ENCODE assay signal across 24 cellular contexts in genomic region chr20:58038123-58038654, GRCh38.
DNase-seq lines count a peak whose midpoint lies in the region; ATAC-seq and TF ChIP-seq lines count a peak whose summit lies in the region.
"Had no signal": no experiment of that assay in that cellular context is flagged by ENCODE, and none has a peak within 500 bp of the region (broad histone marks: within the 10 kb centered on the region; RNA-seq: fewer than 3 reads in every experiment).

No MANE protein-coding gene starts in this region.

- no peak overlapping the region for H3K4me3 ChIP-seq in DND-41 (ENCODE audit: low read depth in 1 of 2, low read length in 2 of 2)
- H3K4me3 ChIP-seq in RWPE2 (ENCODE audit: severe bottlenecking): no peak overlapping the region
- H3K4me3 ChIP-seq in neuronal stem cell (ENCODE audit: low read length in 2 of 2): no peak overlapping the region

- peak overlapping the region; percentile 21 for H3K18ac ChIP-seq in neuronal stem cell (ENCODE audit: low read length)

- DNase-seq in DND-41: no peak
- peak; percentile 64 for DNase-seq in RWPE2 (ENCODE audit: low spot score)
- DNase-seq in neuronal stem cell (ENCODE audit: low spot score): no peak
- no peak for DNase-seq in nucleus accumbens (lab: John Stamatoyannopoulos, UW)
- DNase-seq in GF-D8 (lab: John Stamatoyannopoulos, UW): no peak
- no peak for DNase-seq in HFFc6
- DNase-seq: AML-193, DMS 273 treated with DMSO at 0.1 percent for 48 hours, DMS79, IMR-90, KG1, MM.1S, NCI-H1048, NCI-H1417, NCI-H1694, NCI-H2081, NCI-H2227 treated with DMSO at 0.1 percent for 48 hours, NCI-H69, RPMI8226, SHP77 had no signal

- H3K4me1 ChIP-seq in DND-41 (ENCODE audit: insufficient read depth, low read length) (no peaks in the 10 kb centered on the region), RWPE2 (ENCODE audit: insufficient read depth, poor library complexity, severe bottlenecking) (no peaks in the 10 kb centered on the region), neuronal stem cell (ENCODE audit: control insufficient read depth in 2 of 2, insufficient read depth in 1 of 2, low read depth in 1 of 2, low read length in 2 of 2) (peaks cover 0 to 10% of the 10 kb centered on the region in 2 donors)

- no peak overlapping the region for H3K4me2 ChIP-seq in DND-41 (ENCODE audit: insufficient read depth, low read length)
- H3K4me2 ChIP-seq in neuronal stem cell (ENCODE audit: insufficient read depth, low read length, poor library complexity, severe bottlenecking): no peak overlapping the region

- H3K14ac ChIP-seq in neuronal stem cell (ENCODE audit: low read length): no peak overlapping the region

- no peak overlapping the region for H3K4ac ChIP-seq in neuronal stem cell (ENCODE audit: low read length)

- peak overlapping the region; percentile 54 for H2AK5ac ChIP-seq in neuronal stem cell (ENCODE audit: low read depth, low read length)

- H3K27ac ChIP-seq in DND-41 (ENCODE audit: low read length) (no peak overlapping the region), RWPE2 (ENCODE audit: poor library complexity, severe bottlenecking) (no peak overlapping the region), neuronal stem cell (replicated peaks; ENCODE audit: low read length) (no peak overlapping the region)
- H3K27ac ChIP-seq: C4-2B had no signal

- H3K36me3 ChIP-seq in DND-41 (ENCODE audit: insufficient read depth, low read length) (no peaks in the 10 kb centered on the region), RWPE2 (ENCODE audit: low read depth) (no peaks in the 10 kb centered on the region), neuronal stem cell (replicated peaks in 1 of 2; ENCODE audit: control insufficient read depth in 2 of 2, insufficient read depth in 2 of 2, low read length in 2 of 2) (no peaks in the 10 kb centered on the region)

- H3K9me3 Mint-ChIP-seq in stimulated activated memory B cell treated with anti-CD40 and anti-IgM and Interleukin-4, amounts not matched to agents 10 μg/mL and 1 μg/mL and 100 μg/mL, for 72 hours: peaks cover 8% of the 10 kb centered on the region
- H3K9me3 Mint-ChIP-seq in HFFc6: no peaks in the 10 kb centered on the region
- H3K9me3 Mint-ChIP-seq: CD8-positive, alpha-beta T cell had no signal

- no peak overlapping the region for H2BK12ac ChIP-seq in neuronal stem cell (ENCODE audit: low read length)

- no CpG with 5 or more reads among the region's 9 CpGs for WGBS in neuronal stem cell (ENCODE audit: extremely low coverage in 2 of 2, insufficient read length in 2 of 2, insufficient replicate concordance in 1 of 2), 2 donors

- no peak for TF ChIP-seq CTCF in DND-41 (IDR thresholded peaks at IDR 0.05; ENCODE audit: borderline replicate concordance, extremely low read depth, low read length, poor library complexity, severe bottlenecking)
- TF ChIP-seq CTCF in RWPE2 (IDR thresholded peaks at IDR 0.05; ENCODE audit: poor library complexity, severe bottlenecking): no peak
- TF ChIP-seq CTCF in HFFc6 (IDR thresholded peaks at IDR 0.05): no peak

- no peak overlapping the region for H2AFZ ChIP-seq in DND-41 (ENCODE audit: low read depth, low read length)
- no peak overlapping the region for H2AFZ ChIP-seq in neuronal stem cell (ENCODE audit: low read length)

- no peak overlapping the region for H2BK5ac ChIP-seq in neuronal stem cell (ENCODE audit: low read length)

- no peaks in the 10 kb centered on the region for H3K36me3 Mint-ChIP-seq in stimulated activated memory B cell treated with anti-CD40 and anti-IgM and Interleukin-4, amounts not matched to agents 10 μg/mL and 1 μg/mL and 100 μg/mL, for 72 hours
- no peaks in the 10 kb centered on the region for H3K36me3 Mint-ChIP-seq in HFFc6 (ENCODE audit: low read depth)
- H3K36me3 Mint-ChIP-seq: CD8-positive, alpha-beta T cell had no signal

- peak overlapping the region; percentile 51 for H3K23ac ChIP-seq in neuronal stem cell (ENCODE audit: low read depth, low read length, poor library complexity)

- H4K91ac ChIP-seq in neuronal stem cell (ENCODE audit: low read depth, low read length, poor library complexity): no peak overlapping the region

- H3K27ac Mint-ChIP-seq in stimulated activated memory B cell treated with anti-CD40 and anti-IgM and Interleukin-4, amounts not matched to agents 10 μg/mL and 1 μg/mL and 100 μg/mL, for 72 hours: no peak overlapping the region
- H3K27ac Mint-ChIP-seq in HFFc6: no peak overlapping the region
- H3K27ac Mint-ChIP-seq: CD8-positive, alpha-beta T cell had no signal

- H3K4me3 Mint-ChIP-seq in stimulated activated memory B cell treated with anti-CD40 and anti-IgM and Interleukin-4, amounts not matched to agents 10 μg/mL and 1 μg/mL and 100 μg/mL, for 72 hours: no peak overlapping the region
- H3K4me3 Mint-ChIP-seq in HFFc6: no peak overlapping the region
- H3K4me3 Mint-ChIP-seq: CD8-positive, alpha-beta T cell had no signal

- H3K9me3 ChIP-seq in DND-41 (ENCODE audit: insufficient read depth, low read length, severe bottlenecking): no peaks in the 10 kb centered on the region
- H3K9me3 ChIP-seq in RWPE2 (ENCODE audit: severe bottlenecking): no peaks in the 10 kb centered on the region
- no peaks in the 10 kb centered on the region for H3K9me3 ChIP-seq in neuronal stem cell (replicated peaks in 1 of 2; ENCODE audit: control insufficient read depth in 2 of 2, insufficient read depth in 1 of 2, low read depth in 1 of 2, low read length in 2 of 2)

- H3K4me1 Mint-ChIP-seq in stimulated activated memory B cell treated with anti-CD40 and anti-IgM and Interleukin-4, amounts not matched to agents 10 μg/mL and 1 μg/mL and 100 μg/mL, for 72 hours: no peaks in the 10 kb centered on the region
- H3K4me1 Mint-ChIP-seq in HFFc6 (ENCODE audit: low read depth): no peaks in the 10 kb centered on the region

- no peak overlapping the region for H2BK15ac ChIP-seq in neuronal stem cell (ENCODE audit: low read length)

- H4K8ac ChIP-seq in neuronal stem cell (ENCODE audit: low read depth, low read length): no peak overlapping the region

- H3K27me3 Mint-ChIP-seq in stimulated activated memory B cell treated with anti-CD40 and anti-IgM and Interleukin-4, amounts not matched to agents 10 μg/mL and 1 μg/mL and 100 μg/mL, for 72 hours: peaks cover 40% of the 10 kb centered on the region
- peaks cover 25% of the 10 kb centered on the region for H3K27me3 Mint-ChIP-seq in HFFc6 (ENCODE audit: insufficient read depth)

- ATAC-seq in DND-41 (ENCODE audit: insufficient read depth, low read depth) (peak; percentile 29; the same call in 1 of the 3 replicates), RWPE2 (ENCODE audit: low read depth) (no peak), HG03196 (IDR thresholded peaks at IDR 0.05; ENCODE audit: unreplicated experiment) (no peak)
- peak; percentile 41 for ATAC-seq in stimulated activated memory B cell treated with anti-CD40 and anti-IgM and Interleukin-4, amounts not matched to agents 10 μg/mL and 1 μg/mL and 100 μg/mL, for 72 hours
- ATAC-seq: CD8-positive, alpha-beta T cell had no signal

- H3K9ac ChIP-seq in DND-41 (ENCODE audit: low read depth, low read length) (no peak overlapping the region), neuronal stem cell (ENCODE audit: low read depth, low read length, poor library complexity) (no peak overlapping the region)

- no peaks in the 10 kb centered on the region; the same call in 1 of the 2 replicates for H4K20me1 ChIP-seq in DND-41 (ENCODE audit: insufficient read depth, low read length)

- no peak overlapping the region for H2BK120ac ChIP-seq in neuronal stem cell (ENCODE audit: low read depth, low read length)

- H3K27me3 ChIP-seq in DND-41 (ENCODE audit: insufficient read depth, low read length, poor library complexity) (no peaks in the 10 kb centered on the region), RWPE2 (ENCODE audit: insufficient read depth, poor library complexity, severe bottlenecking) (no peaks in the 10 kb centered on the region), neuronal stem cell (ENCODE audit: control insufficient read depth in 3 of 3, insufficient read depth in 3 of 3, low read depth in 1 of 3, low read length in 3 of 3) (peaks cover 0 to 3% (median 0%) of the 10 kb centered on the region in 3 experiments)

- H3K79me2 ChIP-seq in DND-41 (ENCODE audit: insufficient read depth, low read length): no peaks in the 10 kb centered on the region

- no peaks in the 10 kb centered on the region for H3K79me1 ChIP-seq in neuronal stem cell (ENCODE audit: low read depth, low read length)

Comparison
In these comparisons a context has a peak if more than half of its experiments do, and no peak if none do; other contexts are left out.
1. ATAC-seq: peak in DND-41 (single experiment) and stimulated activated memory B cell treated with anti-CD40 and anti-IgM and Interleukin-4, amounts not matched to agents 10 μg/mL and 1 μg/mL and 100 μg/mL, for 72 hours (single experiment); none in RWPE2 (single experiment) and HG03196 (single experiment).